In the genomic region with DNA sequence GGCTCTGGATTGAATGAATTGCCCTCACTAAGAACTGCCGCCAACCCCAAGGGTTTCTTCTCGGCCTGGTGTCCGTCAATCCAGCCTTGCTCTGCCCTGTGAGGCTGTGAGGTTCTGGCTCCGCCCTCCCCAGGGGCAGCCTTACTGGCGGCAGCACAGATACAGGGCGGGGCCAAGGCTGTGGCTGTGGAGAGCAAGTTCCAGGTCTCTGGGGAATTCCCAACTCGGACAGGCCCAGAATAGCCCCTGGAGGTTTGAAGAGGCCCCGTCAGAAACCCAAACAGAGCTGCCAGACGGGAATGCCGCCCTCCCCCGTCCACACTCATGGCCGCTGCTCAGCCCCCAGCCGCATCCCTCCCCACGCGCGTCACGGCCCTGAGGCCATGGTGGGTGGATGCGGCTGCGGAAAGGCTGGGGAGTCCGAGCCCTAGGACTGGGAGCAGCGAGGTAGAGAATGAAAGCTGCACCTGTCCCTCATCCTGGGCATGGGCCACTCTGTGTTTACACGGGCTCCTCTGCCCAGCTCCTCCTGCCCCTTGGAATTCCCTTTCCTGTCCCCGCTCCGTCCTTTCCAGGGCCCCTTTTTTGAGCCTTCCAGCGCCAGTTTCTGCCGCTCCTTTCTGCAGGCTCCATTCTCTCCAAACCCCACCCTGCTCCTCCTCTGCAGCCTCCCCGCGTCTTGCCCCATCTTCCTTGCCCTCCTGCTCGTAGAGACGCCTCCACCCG, we compare ENCODE assay signal across 8 cellular contexts. TPM values are rescaled to one million over a fixed set of nuclear protein-coding genes. Genes with fewer than 3 reads are reported as not detected.
DNase-seq lines count a peak whose midpoint lies in the region; ATAC-seq and TF ChIP-seq lines count a peak whose summit lies in the region.

No MANE protein-coding gene starts in this region.

- ATAC-seq in HG02798 (IDR thresholded peaks at IDR 0.05; ENCODE audit: poor library complexity, unreplicated experiment) (peak; percentile 39), WTC11 (peak; percentile 76), HG03139 (IDR thresholded peaks at IDR 0.05; ENCODE audit: unreplicated experiment) (no peak)

- H3K27ac Mint-ChIP-seq in WTC11 = peak overlapping the region; percentile 95

- H3K9me3 ChIP-seq in colonic mucosa (no peaks in the 10 kb centered on the region), spleen (no peaks in the 10 kb centered on the region)

- H3K27me3 Mint-ChIP-seq in WTC11 (ENCODE audit: low read depth) = no peaks in the 10 kb centered on the region; the same call in 1 of the 2 replicates

- peak overlapping the region; percentile 94 for H3K4me3 Mint-ChIP-seq in WTC11

- CTCF ChIA-PET in WTC11 (lab: Charles Lee) = interaction anchor here (0.6 to 4.8 kb wide), 11 partner anchors 9 to 244 kb away, joined by 3 to 18 read pairs (median 6); partner anchors contain the start of genes ASPHD1, KIF22, MVP and SEZ6L2

- intact Hi-C loops in colonic mucosa (cut with DNase I) (loop anchor here (5.0 kb wide), 1 partner anchor 41 kb away; no protein-coding TSS in a partner anchor), spleen (cut with DNase I; ENCODE audit: low total_unique reads) (no loop called here)

- H3K4me1 ChIP-seq in colonic mucosa (peaks cover 35% of the 10 kb centered on the region), spleen (peaks cover 48 to 87% (median 76%) of the 10 kb centered on the region in 6 donors)

- H3K4me3 ChIP-seq in colonic mucosa (peak overlapping the region; percentile 49), kidney epithelial cell (ENCODE audit: low read depth, low read length) (peak overlapping the region; percentile 33), spleen (peak overlapping the region; percentile 39 to 76 (median 46))

- no peaks in the 10 kb centered on the region for H3K9me3 Mint-ChIP-seq in WTC11

- POLR2A ChIA-PET in WTC11 (lab: Charles Lee) = interaction anchor here (1.5 to 1.6 kb wide), 2 partner anchors 37 to 88 kb away, joined by 3 to 5 read pairs; partner anchors contain the start of gene SEZ6L2

- no peak for TF ChIP-seq CTCF in WTC11 (IDR thresholded peaks at IDR 0.05)
- TF ChIP-seq CTCF in colonic mucosa (IDR thresholded peaks at IDR 0.05) = no peak
- no peak for TF ChIP-seq CTCF in kidney epithelial cell (IDR thresholded peaks at IDR 0.05; ENCODE audit: insufficient read depth, low read length, poor library complexity, severe bottlenecking)
- TF ChIP-seq CTCF in spleen (IDR thresholded peaks at IDR 0.05 in 8 of 11, conservative IDR thresholded peaks at IDR 0.05 in 3 of 11) = peak in 1 of 11 experiments; percentile 18

- peak; percentile 99 for DNase-seq in EH (ENCODE audit: low read depth)
- DNase-seq in NCI-H2196 treated with DMSO at 0.1 percent for 48 hours (lab: John Stamatoyannopoulos, UW; ENCODE audit: unreplicated experiment) = peak; percentile 90
- peak; percentile 98 for DNase-seq in WTC11 (ENCODE audit: low spot score)
- DNase-seq in colonic mucosa = peak; percentile 97
- DNase-seq in kidney epithelial cell (ENCODE audit: low read depth) = peak; percentile 93
- DNase-seq in spleen = peak; percentile 96

- peaks cover 52% of the 10 kb centered on the region for H3K4me1 Mint-ChIP-seq in WTC11

- 1 to 2% (median 2%) methylated on average over 17 to 31 of the region's 31 CpGs for WGBS in spleen, 5 donors

- H3K36me3 Mint-ChIP-seq in WTC11 = peaks cover 10% of the 10 kb centered on the region

- H3K36me3 ChIP-seq in colonic mucosa (no peaks in the 10 kb centered on the region), kidney epithelial cell (ENCODE audit: control insufficient read depth, insufficient read depth, low read length) (peaks cover 5% of the 10 kb centered on the region), spleen (peaks cover 0 to 27% (median 19%) of the 10 kb centered on the region in 6 donors)

- H3K27me3 ChIP-seq in colonic mucosa = no peaks in the 10 kb centered on the region
- no peaks in the 10 kb centered on the region for H3K27me3 ChIP-seq in kidney epithelial cell (ENCODE audit: control insufficient read depth, insufficient read depth, low read length)
- peaks cover 0 to 19% (median 10%) of the 10 kb centered on the region in 7 donors for H3K27me3 ChIP-seq in spleen (replicated peaks in 1 of 7)

- TF ChIP-seq POLR2A in spleen (IDR thresholded peaks at IDR 0.05) = no peak

- peak overlapping the region; percentile 88 for H3K27ac ChIP-seq in colonic mucosa
- H3K27ac ChIP-seq in spleen = peak overlapping the region; percentile 57 to 100 (median 86)

- peak overlapping the region; percentile 66 to 68 for H3K9ac ChIP-seq in colonic mucosa (ENCODE audit: low read depth in 2 of 2, low read length in 2 of 2)

TF ChIP-seq in WTC11, 78 proteins besides CTCF, POLR2A, EP300 and RAD21 (continues in another document):
- TF ChIP-seq ZNF416 (CRISPR knock-in tag; IDR thresholded peaks at IDR 0.05) (peak; percentile 92), MYBL2 (CRISPR knock-in tag; IDR thresholded peaks at IDR 0.05) (0 out of 2 replicates have a peak, but pooled peaks have one; percentile 59), NR2C2 (CRISPR knock-in tag; IDR thresholded peaks at IDR 0.05) (no peak), NFYB (CRISPR knock-in tag; conservative IDR thresholded peaks at IDR 0.05; ENCODE audit: low read depth) (0 out of 2 replicates have a peak, but pooled peaks have one; percentile 33)
- TF ChIP-seq, protein P1, sequence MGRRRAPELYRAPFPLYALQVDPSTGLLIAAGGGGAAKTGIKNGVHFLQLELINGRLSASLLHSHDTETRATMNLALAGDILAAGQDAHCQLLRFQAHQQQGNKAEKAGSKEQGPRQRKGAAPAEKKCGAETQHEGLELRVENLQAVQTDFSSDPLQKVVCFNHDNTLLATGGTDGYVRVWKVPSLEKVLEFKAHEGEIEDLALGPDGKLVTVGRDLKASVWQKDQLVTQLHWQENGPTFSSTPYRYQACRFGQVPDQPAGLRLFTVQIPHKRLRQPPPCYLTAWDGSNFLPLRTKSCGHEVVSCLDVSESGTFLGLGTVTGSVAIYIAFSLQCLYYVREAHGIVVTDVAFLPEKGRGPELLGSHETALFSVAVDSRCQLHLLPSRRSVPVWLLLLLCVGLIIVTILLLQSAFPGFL (CRISPR knock-in tag; IDR thresholded peaks at IDR 0.05; ENCODE audit: borderline replicate concordance) = no peak
- TF ChIP-seq, protein P2, sequence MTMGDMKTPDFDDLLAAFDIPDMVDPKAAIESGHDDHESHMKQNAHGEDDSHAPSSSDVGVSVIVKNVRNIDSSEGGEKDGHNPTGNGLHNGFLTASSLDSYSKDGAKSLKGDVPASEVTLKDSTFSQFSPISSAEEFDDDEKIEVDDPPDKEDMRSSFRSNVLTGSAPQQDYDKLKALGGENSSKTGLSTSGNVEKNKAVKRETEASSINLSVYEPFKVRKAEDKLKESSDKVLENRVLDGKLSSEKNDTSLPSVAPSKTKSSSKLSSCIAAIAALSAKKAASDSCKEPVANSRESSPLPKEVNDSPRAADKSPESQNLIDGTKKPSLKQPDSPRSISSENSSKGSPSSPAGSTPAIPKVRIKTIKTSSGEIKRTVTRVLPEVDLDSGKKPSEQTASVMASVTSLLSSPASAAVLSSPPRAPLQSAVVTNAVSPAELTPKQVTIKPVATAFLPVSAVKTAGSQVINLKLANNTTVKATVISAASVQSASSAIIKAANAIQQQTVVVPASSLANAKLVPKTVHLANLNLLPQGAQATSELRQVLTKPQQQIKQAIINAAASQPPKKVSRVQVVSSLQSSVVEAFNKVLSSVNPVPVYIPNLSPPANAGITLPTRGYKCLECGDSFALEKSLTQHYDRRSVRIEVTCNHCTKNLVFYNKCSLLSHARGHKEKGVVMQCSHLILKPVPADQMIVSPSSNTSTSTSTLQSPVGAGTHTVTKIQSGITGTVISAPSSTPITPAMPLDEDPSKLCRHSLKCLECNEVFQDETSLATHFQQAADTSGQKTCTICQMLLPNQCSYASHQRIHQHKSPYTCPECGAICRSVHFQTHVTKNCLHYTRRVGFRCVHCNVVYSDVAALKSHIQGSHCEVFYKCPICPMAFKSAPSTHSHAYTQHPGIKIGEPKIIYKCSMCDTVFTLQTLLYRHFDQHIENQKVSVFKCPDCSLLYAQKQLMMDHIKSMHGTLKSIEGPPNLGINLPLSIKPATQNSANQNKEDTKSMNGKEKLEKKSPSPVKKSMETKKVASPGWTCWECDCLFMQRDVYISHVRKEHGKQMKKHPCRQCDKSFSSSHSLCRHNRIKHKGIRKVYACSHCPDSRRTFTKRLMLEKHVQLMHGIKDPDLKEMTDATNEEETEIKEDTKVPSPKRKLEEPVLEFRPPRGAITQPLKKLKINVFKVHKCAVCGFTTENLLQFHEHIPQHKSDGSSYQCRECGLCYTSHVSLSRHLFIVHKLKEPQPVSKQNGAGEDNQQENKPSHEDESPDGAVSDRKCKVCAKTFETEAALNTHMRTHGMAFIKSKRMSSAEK (CRISPR knock-in tag; IDR thresholded peaks at IDR 0.05; ENCODE audit: borderline replicate concordance) = peak; percentile 85; the same call in 1 of the 2 replicates

RNA-seq across cellular contexts. Expression of gene PRRT2, which starts 0.7 kb away (rescaled TPM):
- 20.5 to 25.3 TPM (median 23.6 TPM) in 3 replicates for total RNA-seq in WTC11 (2021)
- total RNA-seq in colonic mucosa = 1 to 10 TPM; 1.4 to 1.7 TPM
- total RNA-seq in kidney epithelial cell = 0.27 and 0.29 TPM in 2 replicates
- 1 to 10 TPM in 2 of 7 donors, under 1 TPM in 3, not detected in 2; 0.29 to 2.1 (median 0.77) TPM for total RNA-seq in spleen
- polyA plus RNA-seq in spleen = under 1 TPM; 0.15 to 0.67 (median 0.22) TPM

RNA-seq across cellular contexts. Expression of gene PAGR1, which starts 4.6 kb away (rescaled TPM):
- total RNA-seq in WTC11 (2021) = 60.1 to 69.0 TPM (median 66.8 TPM) in 3 replicates
- 10 to 100 TPM; 16.0 to 45.0 TPM for total RNA-seq in colonic mucosa
- total RNA-seq in kidney epithelial cell = 40.1 and 53.9 TPM in 2 replicates
- 10 to 100 TPM; 17.3 to 43.9 (median 23.6) TPM for total RNA-seq in spleen
- 10 to 100 TPM; 28.8 to 46.4 (median 37.9) TPM for polyA plus RNA-seq in spleen

RNA-seq across cellular contexts. Expression of gene MAZ, which starts 5.0 kb away (rescaled TPM):
- 392 to 405 TPM (median 395 TPM) in 3 replicates for total RNA-seq in WTC11 (2021)
- total RNA-seq in colonic mucosa = 100 to 1,000 TPM; 286 to 441 TPM
- 164 and 200 TPM in 2 replicates for total RNA-seq in kidney epithelial cell
- total RNA-seq in spleen = 100 to 1,000 TPM in 4 of 7 donors, 10 to 100 TPM in 3; 82.7 to 157 (median 125) TPM
- polyA plus RNA-seq in spleen = 100 to 1,000 TPM in 2 of 3 donors, 10 to 100 TPM in 1; 92.2 to 145 (median 100) TPM

RNA-seq across cellular contexts. Expression of gene MVP, which starts 8.9 kb away (rescaled TPM):
- total RNA-seq in WTC11 (2021) = 8.9 to 10.8 TPM (median 10.0 TPM) in 3 replicates
- total RNA-seq in colonic mucosa = 100 to 1,000 TPM; 427 to 450 TPM
- 194 and 209 TPM in 2 replicates for total RNA-seq in kidney epithelial cell
- 100 to 1,000 TPM; 103 to 200 (median 160) TPM for total RNA-seq in spleen
- 100 to 1,000 TPM in 1 of 3 donors, 10 to 100 TPM in 2; 72.3 to 153 (median 90.9) TPM for polyA plus RNA-seq in spleen

RNA-seq across cellular contexts. Expression of gene KIF22, which starts 20.8 kb away (rescaled TPM):
- total RNA-seq in WTC11 (2021) (165 to 182 TPM (median 175 TPM) in 3 replicates), colonic mucosa (100 to 1,000 TPM in 1 of 2 donors, 10 to 100 TPM in 1; 60.7 to 150 TPM), kidney epithelial cell (24.2 and 27.5 TPM in 2 replicates), spleen (10 to 100 TPM; 26.6 to 45.1 (median 36.2) TPM)
- 10 to 100 TPM; 47.4 to 59.2 (median 56.4) TPM for polyA plus RNA-seq in spleen
